1 cellular context compared by ENCODE assay signal in the genomic region with DNA sequence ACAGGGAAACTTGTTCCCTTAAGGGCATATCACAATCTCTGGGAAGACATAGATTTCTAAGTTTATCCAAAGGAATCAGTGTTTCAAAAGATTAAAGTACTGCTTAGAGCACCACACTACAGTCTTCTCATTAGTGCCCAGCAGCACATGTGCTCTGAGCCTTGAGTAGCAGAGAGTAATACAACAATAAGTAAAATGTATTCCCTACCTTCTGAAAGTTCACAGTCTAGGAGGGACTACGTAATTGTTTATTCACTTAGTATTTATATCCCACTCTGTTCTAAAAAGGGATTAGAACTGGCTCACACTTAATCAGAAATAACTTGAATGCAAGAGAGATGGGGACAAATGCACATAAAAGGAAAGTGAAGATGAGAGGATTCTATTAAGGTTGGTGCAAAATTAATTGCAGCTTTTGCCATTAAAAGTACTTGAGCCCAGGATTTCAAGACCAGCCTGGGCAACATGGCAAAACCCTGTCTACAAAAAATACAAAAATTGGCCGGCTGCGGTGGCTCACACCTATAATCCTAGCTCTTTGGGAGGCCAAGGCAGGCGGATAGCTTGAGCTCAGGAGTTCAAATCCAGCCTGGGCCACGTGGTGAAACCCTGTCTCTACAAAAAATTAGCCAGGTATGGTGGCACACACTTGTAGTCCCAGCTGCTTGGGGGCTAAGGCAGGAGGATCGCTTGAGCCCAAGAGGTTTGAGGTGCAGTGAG.
TF ChIP-seq lines count a peak whose summit lies in the region.

No MANE protein-coding gene starts in this region.

TF ChIP-seq in HepG2, 621 proteins besides CTCF, POLR2A, EP300 and RAD21:
- TF ChIP-seq, protein P1, sequence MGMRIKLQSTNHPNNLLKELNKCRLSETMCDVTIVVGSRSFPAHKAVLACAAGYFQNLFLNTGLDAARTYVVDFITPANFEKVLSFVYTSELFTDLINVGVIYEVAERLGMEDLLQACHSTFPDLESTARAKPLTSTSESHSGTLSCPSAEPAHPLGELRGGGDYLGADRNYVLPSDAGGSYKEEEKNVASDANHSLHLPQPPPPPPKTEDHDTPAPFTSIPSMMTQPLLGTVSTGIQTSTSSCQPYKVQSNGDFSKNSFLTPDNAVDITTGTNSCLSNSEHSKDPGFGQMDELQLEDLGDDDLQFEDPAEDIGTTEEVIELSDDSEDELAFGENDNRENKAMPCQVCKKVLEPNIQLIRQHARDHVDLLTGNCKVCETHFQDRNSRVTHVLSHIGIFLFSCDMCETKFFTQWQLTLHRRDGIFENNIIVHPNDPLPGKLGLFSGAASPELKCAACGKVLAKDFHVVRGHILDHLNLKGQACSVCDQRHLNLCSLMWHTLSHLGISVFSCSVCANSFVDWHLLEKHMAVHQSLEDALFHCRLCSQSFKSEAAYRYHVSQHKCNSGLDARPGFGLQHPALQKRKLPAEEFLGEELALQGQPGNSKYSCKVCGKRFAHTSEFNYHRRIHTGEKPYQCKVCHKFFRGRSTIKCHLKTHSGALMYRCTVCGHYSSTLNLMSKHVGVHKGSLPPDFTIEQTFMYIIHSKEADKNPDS (CRISPR knock-in tag; IDR thresholded peaks at IDR 0.05) = no peak
- TF ChIP-seq, protein P2, sequence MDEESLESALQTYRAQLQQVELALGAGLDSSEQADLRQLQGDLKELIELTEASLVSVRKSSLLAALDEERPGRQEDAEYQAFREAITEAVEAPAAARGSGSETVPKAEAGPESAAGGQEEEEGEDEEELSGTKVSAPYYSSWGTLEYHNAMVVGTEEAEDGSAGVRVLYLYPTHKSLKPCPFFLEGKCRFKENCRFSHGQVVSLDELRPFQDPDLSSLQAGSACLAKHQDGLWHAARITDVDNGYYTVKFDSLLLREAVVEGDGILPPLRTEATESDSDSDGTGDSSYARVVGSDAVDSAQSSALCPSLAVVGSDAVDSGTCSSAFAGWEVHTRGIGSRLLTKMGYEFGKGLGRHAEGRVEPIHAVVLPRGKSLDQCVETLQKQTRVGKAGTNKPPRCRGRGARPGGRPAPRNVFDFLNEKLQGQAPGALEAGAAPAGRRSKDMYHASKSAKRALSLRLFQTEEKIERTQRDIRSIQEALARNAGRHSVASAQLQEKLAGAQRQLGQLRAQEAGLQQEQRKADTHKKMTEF (CRISPR knock-in tag; IDR thresholded peaks at IDR 0.05) = no peak
- no peak for TF ChIP-seq ZSCAN22 (CRISPR knock-in tag; IDR thresholded peaks at IDR 0.05)
- no peak for TF ChIP-seq CREB1 (IDR thresholded peaks at IDR 0.05)
- peak; percentile 37; the same call in 1 of the 2 replicates for TF ChIP-seq CREB1 (CRISPR knock-in tag; IDR thresholded peaks at IDR 0.05)
- no peak for TF ChIP-seq SNAPC2 (CRISPR knock-in tag; IDR thresholded peaks at IDR 0.05)
- no peak for TF ChIP-seq SSRP1 (CRISPR knock-in tag; IDR thresholded peaks at IDR 0.05)
- no peak for TF ChIP-seq KMT2B (CRISPR knock-in tag; IDR thresholded peaks at IDR 0.05)
